Comparison of ENCODE assay signal across 1 cellular context in the genomic region with DNA sequence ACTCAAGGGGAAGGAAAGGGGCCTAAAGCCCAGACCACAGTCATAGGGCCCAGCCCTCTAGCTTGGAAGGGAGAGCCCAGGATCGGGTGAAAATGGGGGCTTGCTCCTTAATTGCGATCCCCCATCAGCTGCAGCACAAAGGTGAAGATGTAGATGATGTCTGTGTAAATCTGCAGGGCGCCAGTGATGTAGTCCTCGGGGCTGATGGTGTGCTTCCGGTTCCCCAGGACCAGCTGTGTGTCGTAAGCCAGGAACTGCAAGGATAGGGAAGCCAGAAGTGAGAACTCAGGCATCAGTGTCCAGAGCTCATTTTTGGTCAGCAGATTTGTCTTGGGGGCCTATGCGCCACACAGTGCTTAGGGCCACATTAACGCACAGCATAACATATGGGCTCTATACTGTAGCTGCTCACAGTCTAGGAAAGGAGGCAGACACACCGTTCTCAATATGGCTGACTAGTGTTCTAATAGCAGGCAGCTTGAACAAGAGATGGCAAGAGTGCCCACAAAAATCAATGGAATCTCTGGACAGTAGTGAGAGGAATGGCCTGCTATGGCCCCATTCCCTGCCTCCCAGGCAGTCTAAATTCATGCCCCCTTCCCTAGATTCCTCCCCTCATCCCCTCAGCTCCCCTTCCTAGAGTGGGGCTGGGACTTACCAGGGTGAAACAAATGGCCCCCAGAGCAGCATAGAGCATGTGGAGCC.
TF ChIP-seq lines count a peak whose summit lies in the region.

No MANE protein-coding gene starts in this region.

TF ChIP-seq in IMR-90, 13 proteins besides CTCF, POLR2A, EP300 and RAD21:
- TF ChIP-seq BHLHE40 (IDR thresholded peaks at IDR 0.05; ENCODE audit: low read depth, low read length) (no peak), RFX5 (IDR thresholded peaks at IDR 0.05; ENCODE audit: low read depth, low read length) (no peak), RCOR1 (IDR thresholded peaks at IDR 0.05; ENCODE audit: insufficient replicate concordance, low read length) (no peak), MXI1 (IDR thresholded peaks at IDR 0.05; ENCODE audit: borderline replicate concordance, low read depth, low read length) (no peak), FOS (IDR thresholded peaks at IDR 0.05; ENCODE audit: low read depth, low read length) (no peak), SMC3 (IDR thresholded peaks at IDR 0.05; ENCODE audit: low read depth, low read length) (no peak), MAFK (IDR thresholded peaks at IDR 0.05; ENCODE audit: low read depth, low read length) (no peak), MAZ (IDR thresholded peaks at IDR 0.05; ENCODE audit: borderline replicate concordance, low read depth, low read length) (no peak), NFE2L2 (IDR thresholded peaks at IDR 0.05; ENCODE audit: low read depth, low read length) (no peak), CEBPB (IDR thresholded peaks at IDR 0.05; ENCODE audit: low read depth, low read length) (no peak), CHD1 (IDR thresholded peaks at IDR 0.05; ENCODE audit: low read depth, low read length) (no peak)
- TF ChIP-seq, protein P1, sequence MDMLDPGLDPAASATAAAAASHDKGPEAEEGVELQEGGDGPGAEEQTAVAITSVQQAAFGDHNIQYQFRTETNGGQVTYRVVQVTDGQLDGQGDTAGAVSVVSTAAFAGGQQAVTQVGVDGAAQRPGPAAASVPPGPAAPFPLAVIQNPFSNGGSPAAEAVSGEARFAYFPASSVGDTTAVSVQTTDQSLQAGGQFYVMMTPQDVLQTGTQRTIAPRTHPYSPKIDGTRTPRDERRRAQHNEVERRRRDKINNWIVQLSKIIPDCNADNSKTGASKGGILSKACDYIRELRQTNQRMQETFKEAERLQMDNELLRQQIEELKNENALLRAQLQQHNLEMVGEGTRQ (IDR thresholded peaks at IDR 0.05; ENCODE audit: low read depth, low read length): no peak
- TF ChIP-seq, protein P2, sequence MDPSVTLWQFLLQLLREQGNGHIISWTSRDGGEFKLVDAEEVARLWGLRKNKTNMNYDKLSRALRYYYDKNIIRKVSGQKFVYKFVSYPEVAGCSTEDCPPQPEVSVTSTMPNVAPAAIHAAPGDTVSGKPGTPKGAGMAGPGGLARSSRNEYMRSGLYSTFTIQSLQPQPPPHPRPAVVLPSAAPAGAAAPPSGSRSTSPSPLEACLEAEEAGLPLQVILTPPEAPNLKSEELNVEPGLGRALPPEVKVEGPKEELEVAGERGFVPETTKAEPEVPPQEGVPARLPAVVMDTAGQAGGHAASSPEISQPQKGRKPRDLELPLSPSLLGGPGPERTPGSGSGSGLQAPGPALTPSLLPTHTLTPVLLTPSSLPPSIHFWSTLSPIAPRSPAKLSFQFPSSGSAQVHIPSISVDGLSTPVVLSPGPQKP (IDR thresholded peaks at IDR 0.05; ENCODE audit: borderline replicate concordance, low read depth, low read length): no peak
TF ChIP-seq in IMR-90: peak in this region for 0.
